Comparison of ENCODE assay signal across 8 cellular contexts in the genomic region with DNA sequence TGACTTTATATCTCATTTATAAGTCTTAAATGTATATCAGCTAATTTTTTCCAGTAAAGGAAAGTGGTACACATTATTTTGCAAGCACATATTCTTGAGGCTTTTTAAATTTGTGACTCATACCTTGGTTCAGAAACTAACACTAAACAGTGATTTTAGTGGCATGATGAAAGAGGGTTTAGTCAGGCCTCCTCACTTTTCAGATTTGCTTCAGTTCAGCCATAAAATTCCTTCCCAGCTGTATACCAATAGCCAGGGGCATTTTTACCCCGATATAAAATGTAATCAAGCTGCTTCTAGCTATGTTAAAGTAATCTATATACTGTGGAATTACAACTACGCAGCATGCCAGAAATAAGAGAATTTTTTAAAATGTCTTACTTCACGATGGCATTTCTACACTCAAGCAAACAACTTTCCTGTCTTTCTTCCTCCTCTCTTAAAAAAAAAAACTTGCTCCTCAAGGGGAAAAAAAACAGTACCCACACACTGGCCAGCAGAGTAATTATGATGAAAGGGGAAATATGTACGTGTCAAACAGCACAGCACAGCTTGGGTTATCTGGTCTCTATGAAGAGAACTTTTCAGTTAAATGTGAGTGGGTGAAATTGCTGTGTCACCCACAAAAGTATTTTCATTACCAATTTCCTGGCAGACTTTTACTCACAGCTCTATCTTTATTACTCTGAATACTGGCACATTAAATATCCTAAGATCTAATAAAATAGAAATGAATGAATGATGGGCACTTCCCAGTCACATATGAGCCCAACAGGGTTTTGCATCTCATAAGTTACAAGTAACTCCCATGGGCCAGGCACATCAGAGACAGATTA.
A peak's percentile ranks its signal among the peaks of the same experiment; 100 is the strongest.
DNase-seq lines count a peak whose midpoint lies in the region; ATAC-seq and TF ChIP-seq lines count a peak whose summit lies in the region.

No MANE protein-coding gene starts in this region.

- no peaks in the 10 kb centered on the region for H3F3A ChIP-seq in neural progenitor cell (ENCODE audit: low read depth)

- no peak overlapping the region for H3K4me2 ChIP-seq in neural progenitor cell

- H3K4me3 ChIP-seq in adipocyte (ENCODE audit: low read length) (peak overlapping the region; percentile 10), neural progenitor cell (no peak overlapping the region)

- no peaks in the 10 kb centered on the region for H3K27me3 Mint-ChIP-seq in activated T-cell treated with anti-CD3 and anti-CD28 coated beads, Interleukin-2, amount 50 U/mL, for 24 hours
- H3K27me3 Mint-ChIP-seq in neural progenitor cell (ENCODE audit: insufficient read depth, low read depth) = no peaks in the 10 kb centered on the region

- no peaks in the 10 kb centered on the region for H3K36me3 Mint-ChIP-seq in activated T-cell treated with anti-CD3 and anti-CD28 coated beads, Interleukin-2, amount 50 U/mL, for 24 hours (ENCODE audit: low read depth)
- no peaks in the 10 kb centered on the region for H3K36me3 Mint-ChIP-seq in neural progenitor cell

- ATAC-seq in GM18909 (IDR thresholded peaks at IDR 0.05; ENCODE audit: poor library complexity, unreplicated experiment) = peak; percentile 87
- ATAC-seq in HG03064 (IDR thresholded peaks at IDR 0.05; ENCODE audit: low read depth, unreplicated experiment) = peak; percentile 60
- ATAC-seq in HG03097 (IDR thresholded peaks at IDR 0.05; ENCODE audit: low FRiP score, unreplicated experiment) = no peak

- no peak for TF ChIP-seq CTCF in neural progenitor cell (IDR thresholded peaks at IDR 0.05)

- H3K9ac ChIP-seq in adipocyte (ENCODE audit: low read length) = peak overlapping the region; percentile 80
- H3K9ac ChIP-seq in neural progenitor cell = no peak overlapping the region

- no peaks in the 10 kb centered on the region for H3K9me3 Mint-ChIP-seq in activated T-cell treated with anti-CD3 and anti-CD28 coated beads, Interleukin-2, amount 50 U/mL, for 24 hours
- H3K9me3 Mint-ChIP-seq in neural progenitor cell = no peaks in the 10 kb centered on the region

- H3K4me3 Mint-ChIP-seq in activated T-cell treated with anti-CD3 and anti-CD28 coated beads, Interleukin-2, amount 50 U/mL, for 24 hours = no peak overlapping the region
- H3K4me3 Mint-ChIP-seq in neural progenitor cell = no peak overlapping the region

- H3K36me3 ChIP-seq in adipocyte (ENCODE audit: control insufficient read depth, insufficient read depth, low read length, severe bottlenecking) (no peaks in the 10 kb centered on the region), neural progenitor cell (no peaks in the 10 kb centered on the region)

- no peaks in the 10 kb centered on the region for H4K20me1 ChIP-seq in neural progenitor cell (ENCODE audit: low read depth)

- H3K27ac ChIP-seq in neural progenitor cell = no peak overlapping the region

- no peaks in the 10 kb centered on the region for H3K79me2 ChIP-seq in neural progenitor cell (ENCODE audit: low read depth)

- H3K4me1 ChIP-seq in adipocyte (ENCODE audit: control insufficient read depth, insufficient read depth, low read length) (peaks cover 39% of the 10 kb centered on the region), neural progenitor cell (peaks cover 24% of the 10 kb centered on the region)

- no peaks in the 10 kb centered on the region for H3K27me3 ChIP-seq in adipocyte (replicated peaks; ENCODE audit: control insufficient read depth, insufficient read depth, low read length)
- no peaks in the 10 kb centered on the region for H3K27me3 ChIP-seq in neural progenitor cell

- no peaks in the 10 kb centered on the region for H3K9me3 ChIP-seq in adipocyte (ENCODE audit: control insufficient read depth, low read length)
- no peaks in the 10 kb centered on the region for H3K9me3 ChIP-seq in neural progenitor cell (ENCODE audit: low read depth)

- DNase-seq in adipocyte (ENCODE audit: low read depth) = peak; percentile 93
- DNase-seq in renal cortical epithelial cell (ENCODE audit: low read depth) = peak; percentile 96
- DNase-seq in activated T-cell treated with anti-CD3 and anti-CD28 coated beads, Interleukin-2, amount 50 U/mL, for 24 hours = no peak
- no peak for DNase-seq in NCI-H2227 treated with DMSO at 0.1 percent for 48 hours (lab: John Stamatoyannopoulos, UW)
- DNase-seq in neural progenitor cell (ENCODE audit: low spot score) = no peak

- peaks cover 1% of the 10 kb centered on the region for H3K4me1 Mint-ChIP-seq in activated T-cell treated with anti-CD3 and anti-CD28 coated beads, Interleukin-2, amount 50 U/mL, for 24 hours (ENCODE audit: low read depth)
- H3K4me1 Mint-ChIP-seq in neural progenitor cell = peaks cover 9% of the 10 kb centered on the region

- no peak overlapping the region for H3K27ac Mint-ChIP-seq in activated T-cell treated with anti-CD3 and anti-CD28 coated beads, Interleukin-2, amount 50 U/mL, for 24 hours
- no peak overlapping the region for H3K27ac Mint-ChIP-seq in neural progenitor cell

- H2AFZ ChIP-seq in neural progenitor cell (replicated peaks) = no peak overlapping the region

Comparison
In these comparisons a context has a peak if more than half of its experiments do, and no peak if none do; other contexts are left out.
1. DNase-seq: peak in adipocyte (single experiment) and renal cortical epithelial cell (single experiment); none in activated T-cell treated with anti-CD3 and anti-CD28 coated beads, Interleukin-2, amount 50 U/mL, for 24 hours (single experiment), NCI-H2227 treated with DMSO at 0.1 percent for 48 hours (single experiment) and neural progenitor cell (single experiment).